ENCODE assay signal across 15 cellular contexts in the genomic region with DNA sequence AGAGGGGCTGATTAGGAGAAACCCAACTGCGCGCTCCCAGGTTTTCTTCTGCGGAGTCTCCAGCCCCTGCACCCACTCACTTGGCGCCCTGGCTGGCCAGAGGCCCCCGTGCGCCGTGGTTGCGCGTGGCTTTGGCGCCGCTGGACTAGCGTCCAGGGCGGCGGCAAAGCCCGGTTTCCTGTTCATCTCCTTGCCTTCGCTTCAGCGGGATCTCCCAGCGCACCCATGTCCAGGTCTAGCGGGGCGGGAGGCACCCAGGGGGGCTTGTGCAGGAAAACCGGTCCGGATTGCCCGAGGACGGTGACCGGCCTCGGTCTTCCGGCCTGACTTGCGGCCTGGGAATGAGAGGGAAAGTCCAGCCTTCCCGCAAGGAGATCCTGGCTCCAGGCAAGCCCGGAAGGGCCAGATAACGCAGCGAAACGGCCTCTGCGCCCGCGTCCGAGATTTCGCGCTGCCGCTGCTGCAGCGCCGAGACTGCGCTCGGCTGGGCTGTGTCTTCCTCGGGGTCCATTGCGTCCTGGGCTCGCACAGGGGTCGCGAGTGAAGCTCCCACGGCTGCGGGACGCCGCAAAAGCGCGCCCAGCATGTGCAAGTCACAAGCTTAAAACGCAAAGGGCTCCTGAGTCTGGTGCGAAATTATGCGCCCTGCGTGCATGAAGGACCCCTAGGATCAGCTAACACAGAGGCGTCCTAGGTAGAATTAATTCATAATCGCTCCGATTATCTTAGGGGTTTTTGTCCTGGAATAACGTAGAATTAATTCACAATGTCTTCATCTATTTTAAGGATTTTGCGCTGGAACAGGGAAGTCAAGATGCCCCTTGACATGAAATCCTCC. TPM values are rescaled to one million over a fixed set of nuclear protein-coding genes. Genes with fewer than 3 reads are reported as not detected.
DNase-seq lines count a peak whose midpoint lies in the region; ATAC-seq and TF ChIP-seq lines count a peak whose summit lies in the region.
"Had no signal": no experiment of that assay in that cellular context is flagged by ENCODE, and none has a peak within 500 bp of the region (broad histone marks: within the 10 kb centered on the region; RNA-seq: fewer than 3 reads in every experiment).

No MANE protein-coding gene starts in this region.

- CTCF ChIA-PET in T-cell (lab: Charles Lee) = no interaction called here

- H3K36me3 Mint-ChIP-seq in nephron (ENCODE audit: low read depth) (no peaks in the 10 kb centered on the region), T-cell (no peaks in the 10 kb centered on the region)

- ATAC-seq in GM21360 (IDR thresholded peaks at IDR 0.05; ENCODE audit: unreplicated experiment) (no peak), T-cell (replicated peaks in 1 of 4) (no peak)
- ATAC-seq: HCT116 had no signal

- H3K4me1 ChIP-seq in Peyer's patch = peaks cover 0 to 25% (median 7%) of the 10 kb centered on the region in 4 donors

- DNase-seq in AG09309 (ENCODE audit: low read depth) = no peak
- peak in 1 of 3 donors; percentile 44 for DNase-seq in Peyer's patch
- DNase-seq in fibroblast of the aortic adventitia (ENCODE audit: low read depth) = peak; percentile 56
- DNase-seq in T-cell = no peak
- no peak for DNase-seq in NCI-H187 (lab: John Stamatoyannopoulos, UW)
- no peak for DNase-seq in NCI-H1417 (lab: John Stamatoyannopoulos, UW)
- DNase-seq: activated CD4-positive, alpha-beta T cell treated with anti-CD3 and anti-CD28 coated beads for 1 hour; activated gamma-delta T cell; SHP77 treated with DMSO at 0.1 percent for 48 hours; stimulated activated CD4-positive, alpha-beta T cell treated with anti-CD3 and anti-CD28 coated beads, Interleukin-12 subunit alpha, Interleukin-12 subunit beta, amount 100 ng/mL, for 4 hours had no signal

- no peak for TF ChIP-seq CTCF in AG09309 (IDR thresholded peaks at IDR 0.05; ENCODE audit: control insufficient read depth, insufficient read depth, low read depth, low read length, missing control alignments)
- no peak for TF ChIP-seq CTCF in Peyer's patch (IDR thresholded peaks at IDR 0.05)
- TF ChIP-seq CTCF in fibroblast of the aortic adventitia (IDR thresholded peaks at IDR 0.05; ENCODE audit: insufficient read depth, low read length) = no peak
- no peak for TF ChIP-seq CTCF in nephron (IDR thresholded peaks at IDR 0.05; ENCODE audit: unreplicated experiment in 3 of 3)

- H3K27me3 Mint-ChIP-seq in nephron (ENCODE audit: low read depth) (peaks cover 99% of the 10 kb centered on the region), T-cell (peaks cover 52 to 81% of the 10 kb centered on the region in 2 donors)

- H3K9me3 ChIP-seq in Peyer's patch = no peaks in the 10 kb centered on the region

- POLR2A ChIA-PET in T-cell (lab: Charles Lee) = no interaction called here

- H3K27ac Mint-ChIP-seq in nephron = no peak overlapping the region
- H3K27ac Mint-ChIP-seq in T-cell = no peak overlapping the region

- H3K4me3 Mint-ChIP-seq in nephron (peak overlapping the region; percentile 53 to 59 (median 56)), T-cell (no peak overlapping the region)

- no peak for TF ChIP-seq POLR2A in Peyer's patch (IDR thresholded peaks at IDR 0.05)

- peaks cover 0 to 4% (median 0%) of the 10 kb centered on the region in 3 donors for H3K36me3 ChIP-seq in Peyer's patch

- H3K4me1 Mint-ChIP-seq in nephron (peaks cover 5% of the 10 kb centered on the region), T-cell (peaks cover 17 to 25% (median 20%) of the 10 kb centered on the region in 3 donors)

- H3K27ac ChIP-seq in Peyer's patch = peak overlapping the region; percentile 49 to 99 (median 77)
- H3K27ac ChIP-seq: C4-2B had no signal

- no peaks in the 10 kb centered on the region for H3K27me3 ChIP-seq in Peyer's patch

- H3K4me3 ChIP-seq in AG09309 (ENCODE audit: control insufficient read depth, low read depth, low read length) (peak overlapping the region; percentile 16), Peyer's patch (peak overlapping the region; percentile 16 to 60 (median 30)), fibroblast of the aortic adventitia (ENCODE audit: low read depth, low read length) (peak overlapping the region; percentile 41)

- H3K9me3 Mint-ChIP-seq in nephron (no peaks in the 10 kb centered on the region), T-cell (no peaks in the 10 kb centered on the region)

RNA-seq across cellular contexts. Expression of a gene that starts 5.7 kb away (rescaled TPM):
- total RNA-seq in Peyer's patch = 10 to 100 TPM in 2 of 4 donors, 1 to 10 TPM in 2; 4.4 to 36.3 (median 9.0) TPM
- total RNA-seq in fibroblast of the aortic adventitia (ENCODE audit: low replicate concordance) = 1.6 and 3.0 TPM in 2 replicates
- under 1 TPM in 1 of 5 donors, not detected in 4; 0.15 TPM for total RNA-seq in T-cell

RNA-seq across cellular contexts. Expression of a gene that starts 39.0 kb away (rescaled TPM):
- total RNA-seq in Peyer's patch (10 to 100 TPM; 18.2 to 35.4 (median 21.9) TPM), fibroblast of the aortic adventitia (ENCODE audit: low replicate concordance) (5.7 and 15.9 TPM in 2 replicates), T-cell (10 to 100 TPM; 18.0 to 39.6 (median 34.9) TPM)

RNA-seq across cellular contexts. Expression of a gene that starts 50.6 kb away (rescaled TPM):
- total RNA-seq in Peyer's patch (1 to 10 TPM in 1 of 4 donors, under 1 TPM in 1, not detected in 2; 0.40 to 1.5 TPM), fibroblast of the aortic adventitia (ENCODE audit: low replicate concordance) (5.2 TPM in 1 of 2 replicates, not detected in the other), T-cell (not detected)
- total RNA-seq: NCI-H460 had no signal

Comparison
In these comparisons a context has a peak if more than half of its experiments do, and no peak if none do; other contexts are left out.
1. H3K4me3 Mint-ChIP-seq: peak in nephron (3 of 3); none in T-cell (0 of 3).
2. Peak in every context shown above with its lines, with median percentiles within 50 percentile points of each other: H3K4me3 ChIP-seq.